In genomic region chr2:3289164-3289515, GRCh38 we compare ENCODE assay signal across 21 cellular contexts.
DNase-seq lines count a peak whose midpoint lies in the region; ATAC-seq and TF ChIP-seq lines count a peak whose summit lies in the region.
"Had no signal": no experiment of that assay in that cellular context is flagged by ENCODE, and none has a peak within 500 bp of the region (broad histone marks: within the 10 kb centered on the region; RNA-seq: fewer than 3 reads in every experiment).

No MANE protein-coding gene starts in this region.

- peaks cover 12% of the 10 kb centered on the region for H3K36me3 Mint-ChIP-seq in activated T-helper 1 cell treated with anti-CD3 and anti-CD28 coated beads, Interleukin-12 subunit alpha, Interleukin-12 subunit beta, Interleukin-2, Interleukin-4 antibody, amounts not matched to agents 30 ng/mL and 10 ng/mL and 1 ng/mL, durations not matched to agents 14 hours and 24 hours and 36 hours (ENCODE audit: low read depth)

- intact Hi-C loops in activated T-helper 1 cell treated with anti-CD3 and anti-CD28 coated beads, Interleukin-12 subunit alpha, Interleukin-12 subunit beta, Interleukin-2, Interleukin-4 antibody, amounts not matched to agents 30 ng/mL and 10 ng/mL and 1 ng/mL, durations not matched to agents 14 hours and 24 hours and 36 hours (cut with micrococcal nuclease) = no loop called here

- peak overlapping the region; percentile 50 for H3K27ac ChIP-seq in temporal lobe (ENCODE audit: low read depth, low read length)
- H3K27ac ChIP-seq: BLaER1, PC-9, RWPE1 had no signal

- DNase-seq in NCI-H748 treated with DMSO at 0.1 percent for 48 hours (lab: John Stamatoyannopoulos, UW) = peak; percentile 42
- no peak for DNase-seq in NCI-H748 (lab: John Stamatoyannopoulos, UW; ENCODE audit: unreplicated experiment)
- no peak for DNase-seq in activated T-helper 1 cell treated with anti-CD3 and anti-CD28 coated beads, Interleukin-12 subunit alpha, Interleukin-12 subunit beta, Interleukin-2, Interleukin-4 antibody, amounts not matched to agents 30 ng/mL and 10 ng/mL and 1 ng/mL, durations not matched to agents 14 hours and 24 hours and 36 hours (ENCODE audit: low spot score)
- peak; percentile 32 for DNase-seq in islet precursor cell
- DNase-seq in NOMO-1 treated with dmso at 0.1 percent for 144 hours (lab: John Stamatoyannopoulos, UW; ENCODE audit: unreplicated experiment) = no peak
- DNase-seq in GM20000 (ENCODE audit: low spot score) = no peak
- DNase-seq: 8988T; CD4-positive, alpha-beta memory T cell; GF-D8; GOT3; KBM-7; NCI-H1105 treated with DMSO at 0.1 percent for 48 hours; NCI-H2107; NCI-H510A; PC-9; SIG-M5 had no signal

- no peak for ATAC-seq in HG03442 (IDR thresholded peaks at IDR 0.05; ENCODE audit: unreplicated experiment)
- ATAC-seq: HCT116 had no signal

- no peak for TF ChIP-seq CTCF in GM20000 (IDR thresholded peaks at IDR 0.05; ENCODE audit: extremely low read depth, missing control alignments)

- peaks cover 13% of the 10 kb centered on the region for H3K9me3 Mint-ChIP-seq in activated T-helper 1 cell treated with anti-CD3 and anti-CD28 coated beads, Interleukin-12 subunit alpha, Interleukin-12 subunit beta, Interleukin-2, Interleukin-4 antibody, amounts not matched to agents 30 ng/mL and 10 ng/mL and 1 ng/mL, durations not matched to agents 14 hours and 24 hours and 36 hours

- H3K4me1 Mint-ChIP-seq in activated T-helper 1 cell treated with anti-CD3 and anti-CD28 coated beads, Interleukin-12 subunit alpha, Interleukin-12 subunit beta, Interleukin-2, Interleukin-4 antibody, amounts not matched to agents 30 ng/mL and 10 ng/mL and 1 ng/mL, durations not matched to agents 14 hours and 24 hours and 36 hours (ENCODE audit: low read depth) = no peaks in the 10 kb centered on the region

- H3K4me3 Mint-ChIP-seq in activated T-helper 1 cell treated with anti-CD3 and anti-CD28 coated beads, Interleukin-12 subunit alpha, Interleukin-12 subunit beta, Interleukin-2, Interleukin-4 antibody, amounts not matched to agents 30 ng/mL and 10 ng/mL and 1 ng/mL, durations not matched to agents 14 hours and 24 hours and 36 hours = no peak overlapping the region
- H3K4me3 Mint-ChIP-seq: CD4-positive, alpha-beta memory T cell had no signal

- H3K27ac Mint-ChIP-seq in activated T-helper 1 cell treated with anti-CD3 and anti-CD28 coated beads, Interleukin-12 subunit alpha, Interleukin-12 subunit beta, Interleukin-2, Interleukin-4 antibody, amounts not matched to agents 30 ng/mL and 10 ng/mL and 1 ng/mL, durations not matched to agents 14 hours and 24 hours and 36 hours = peak overlapping the region; percentile 34

- H3K27me3 Mint-ChIP-seq in activated T-helper 1 cell treated with anti-CD3 and anti-CD28 coated beads, Interleukin-12 subunit alpha, Interleukin-12 subunit beta, Interleukin-2, Interleukin-4 antibody, amounts not matched to agents 30 ng/mL and 10 ng/mL and 1 ng/mL, durations not matched to agents 14 hours and 24 hours and 36 hours (ENCODE audit: insufficient read depth) = no peaks in the 10 kb centered on the region
- H3K27me3 Mint-ChIP-seq: CD4-positive, alpha-beta memory T cell had no signal

Comparison
In these comparisons a context has a peak if more than half of its experiments do, and no peak if none do; other contexts are left out.
1. DNase-seq: peak in NCI-H748 treated with DMSO at 0.1 percent for 48 hours (single experiment) and islet precursor cell (single experiment); none in NCI-H748 (single experiment), activated T-helper 1 cell treated with anti-CD3 and anti-CD28 coated beads, Interleukin-12 subunit alpha, Interleukin-12 subunit beta, Interleukin-2, Interleukin-4 antibody, amounts not matched to agents 30 ng/mL and 10 ng/mL and 1 ng/mL, durations not matched to agents 14 hours and 24 hours and 36 hours (single experiment), NOMO-1 treated with dmso at 0.1 percent for 144 hours (single experiment) and GM20000 (single experiment).